Comparison of ENCODE assay signal across 1 cellular context in the genomic region with DNA sequence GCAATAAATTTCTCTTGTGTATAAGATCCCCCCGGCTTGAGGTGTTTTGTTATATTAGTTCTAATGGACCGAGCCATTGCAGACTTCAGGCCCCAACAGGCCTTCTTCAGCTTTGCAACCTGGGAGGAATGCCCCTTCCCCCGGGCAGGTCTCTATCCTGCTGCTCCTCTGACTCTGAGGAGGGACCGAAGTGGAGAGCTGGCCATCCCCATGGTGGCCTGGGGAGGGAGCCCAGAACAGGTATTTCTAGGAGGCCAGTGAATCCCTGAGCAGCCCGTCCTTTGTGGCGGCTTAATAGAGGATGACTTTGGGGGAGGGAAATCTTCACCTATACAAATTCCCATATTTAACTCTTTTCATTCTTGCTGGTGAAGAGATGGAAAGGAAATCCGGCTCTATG.
TF ChIP-seq lines count a peak whose summit lies in the region.

No MANE protein-coding gene starts in this region.

TF ChIP-seq in GM23338, 12 proteins besides CTCF, POLR2A, EP300 and RAD21:
- TF ChIP-seq JUNB (IDR thresholded peaks at IDR 0.05; ENCODE audit: unreplicated experiment) (no peak), NANOG (IDR thresholded peaks at IDR 0.05; ENCODE audit: borderline replicate concordance) (no peak), CREB1 (CRISPR knock-in tag; IDR thresholded peaks at IDR 0.05; ENCODE audit: low read depth) (no peak), ETS1 (IDR thresholded peaks at IDR 0.05) (no peak), ZNF331 (CRISPR knock-in tag; IDR thresholded peaks at IDR 0.05; ENCODE audit: low read depth) (no peak), EZH2phosphoT487 (IDR thresholded peaks at IDR 0.05; ENCODE audit: unreplicated experiment) (no peak), EZH2 (IDR thresholded peaks at IDR 0.05; ENCODE audit: low read depth, unreplicated experiment) (no peak), ZNF114 (CRISPR knock-in tag; IDR thresholded peaks at IDR 0.05) (no peak), STAT1 (IDR thresholded peaks at IDR 0.05; ENCODE audit: unreplicated experiment) (no peak), ZNF462 (CRISPR knock-in tag; IDR thresholded peaks at IDR 0.05) (no peak), POLR2AphosphoS5 (IDR thresholded peaks at IDR 0.05; ENCODE audit: low read depth) (no peak)
- TF ChIP-seq, protein P1, sequence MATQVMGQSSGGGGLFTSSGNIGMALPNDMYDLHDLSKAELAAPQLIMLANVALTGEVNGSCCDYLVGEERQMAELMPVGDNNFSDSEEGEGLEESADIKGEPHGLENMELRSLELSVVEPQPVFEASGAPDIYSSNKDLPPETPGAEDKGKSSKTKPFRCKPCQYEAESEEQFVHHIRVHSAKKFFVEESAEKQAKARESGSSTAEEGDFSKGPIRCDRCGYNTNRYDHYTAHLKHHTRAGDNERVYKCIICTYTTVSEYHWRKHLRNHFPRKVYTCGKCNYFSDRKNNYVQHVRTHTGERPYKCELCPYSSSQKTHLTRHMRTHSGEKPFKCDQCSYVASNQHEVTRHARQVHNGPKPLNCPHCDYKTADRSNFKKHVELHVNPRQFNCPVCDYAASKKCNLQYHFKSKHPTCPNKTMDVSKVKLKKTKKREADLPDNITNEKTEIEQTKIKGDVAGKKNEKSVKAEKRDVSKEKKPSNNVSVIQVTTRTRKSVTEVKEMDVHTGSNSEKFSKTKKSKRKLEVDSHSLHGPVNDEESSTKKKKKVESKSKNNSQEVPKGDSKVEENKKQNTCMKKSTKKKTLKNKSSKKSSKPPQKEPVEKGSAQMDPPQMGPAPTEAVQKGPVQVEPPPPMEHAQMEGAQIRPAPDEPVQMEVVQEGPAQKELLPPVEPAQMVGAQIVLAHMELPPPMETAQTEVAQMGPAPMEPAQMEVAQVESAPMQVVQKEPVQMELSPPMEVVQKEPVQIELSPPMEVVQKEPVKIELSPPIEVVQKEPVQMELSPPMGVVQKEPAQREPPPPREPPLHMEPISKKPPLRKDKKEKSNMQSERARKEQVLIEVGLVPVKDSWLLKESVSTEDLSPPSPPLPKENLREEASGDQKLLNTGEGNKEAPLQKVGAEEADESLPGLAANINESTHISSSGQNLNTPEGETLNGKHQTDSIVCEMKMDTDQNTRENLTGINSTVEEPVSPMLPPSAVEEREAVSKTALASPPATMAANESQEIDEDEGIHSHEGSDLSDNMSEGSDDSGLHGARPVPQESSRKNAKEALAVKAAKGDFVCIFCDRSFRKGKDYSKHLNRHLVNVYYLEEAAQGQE (IDR thresholded peaks at IDR 0.05; ENCODE audit: unreplicated experiment): no peak
